Comparison of ENCODE assay signal across 17 cellular contexts in the genomic region with DNA sequence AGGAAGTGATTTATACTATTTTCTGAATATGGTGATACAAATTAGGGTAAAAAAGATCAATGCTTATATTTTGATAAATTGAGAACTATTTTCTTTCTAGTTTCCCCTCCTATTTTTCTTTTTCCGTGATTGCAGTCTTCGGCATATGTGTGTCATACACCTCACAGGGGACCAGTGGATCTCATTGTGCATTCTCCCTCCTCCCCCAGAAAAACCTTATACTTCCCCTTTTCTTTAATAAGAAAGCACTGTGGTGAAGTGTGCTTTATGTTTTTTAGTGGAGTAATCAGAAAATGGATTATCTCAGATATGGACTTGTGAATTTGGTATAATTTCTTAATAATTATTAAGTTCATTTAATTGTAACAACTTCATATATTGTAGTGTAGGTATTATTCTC.
"Had no signal": no experiment of that assay in that cellular context is flagged by ENCODE, and none has a peak within 500 bp of the region (broad histone marks: within the 10 kb centered on the region; RNA-seq: fewer than 3 reads in every experiment).

No MANE protein-coding gene starts in this region.

- H3K4me3 Mint-ChIP-seq: naive thymus-derived CD4-positive, alpha-beta T cell; nephron progenitor cell; stimulated activated memory B cell treated with anti-CD40 and anti-IgM and Interleukin-4, amounts not matched to agents 10 μg/mL and 1 μg/mL and 100 μg/mL, for 72 hours; stimulated activated naive CD8-positive, alpha-beta T cell treated with anti-CD3 and anti-CD28 coated beads, Interleukin-15, amount 100 ng/mL, for 72 hours had no signal

- H3K4me1 Mint-ChIP-seq: stimulated activated memory B cell treated with anti-CD40 and anti-IgM and Interleukin-4, amounts not matched to agents 10 μg/mL and 1 μg/mL and 100 μg/mL, for 72 hours; stimulated activated naive CD8-positive, alpha-beta T cell treated with anti-CD3 and anti-CD28 coated beads, Interleukin-15, amount 100 ng/mL, for 72 hours had no signal

- H3K27me3 Mint-ChIP-seq: stimulated activated naive CD8-positive, alpha-beta T cell treated with anti-CD3 and anti-CD28 coated beads, Interleukin-15, amount 100 ng/mL, for 72 hours had no signal

- DNase-seq: effector memory CD4-positive, alpha-beta T cell; heart left ventricle; hippocampal formation; left colon; left ventricle myocardium superior; mesenchymal stem cell; midbrain; naive thymus-derived CD4-positive, alpha-beta T cell; nephron progenitor cell; psoas muscle; retina; right lobe of liver; stimulated activated CD4-positive, alpha-beta T cell treated with anti-CD3 and anti-CD28 coated beads, Interleukin-4, amount 100 ng/mL, for 24 hours; stimulated activated naive CD8-positive, alpha-beta T cell treated with anti-CD3 and anti-CD28 coated beads, Interleukin-15, amount 100 ng/mL, for 72 hours; testis; upper lobe of right lung had no signal

- H3K27ac Mint-ChIP-seq: naive thymus-derived CD4-positive, alpha-beta T cell; nephron progenitor cell; stimulated activated memory B cell treated with anti-CD40 and anti-IgM and Interleukin-4, amounts not matched to agents 10 μg/mL and 1 μg/mL and 100 μg/mL, for 72 hours; stimulated activated naive CD8-positive, alpha-beta T cell treated with anti-CD3 and anti-CD28 coated beads, Interleukin-15, amount 100 ng/mL, for 72 hours had no signal

- H3K36me3 Mint-ChIP-seq: naive thymus-derived CD4-positive, alpha-beta T cell; stimulated activated memory B cell treated with anti-CD40 and anti-IgM and Interleukin-4, amounts not matched to agents 10 μg/mL and 1 μg/mL and 100 μg/mL, for 72 hours had no signal
